ENCODE assay signal across 8 cellular contexts in the genomic region with DNA sequence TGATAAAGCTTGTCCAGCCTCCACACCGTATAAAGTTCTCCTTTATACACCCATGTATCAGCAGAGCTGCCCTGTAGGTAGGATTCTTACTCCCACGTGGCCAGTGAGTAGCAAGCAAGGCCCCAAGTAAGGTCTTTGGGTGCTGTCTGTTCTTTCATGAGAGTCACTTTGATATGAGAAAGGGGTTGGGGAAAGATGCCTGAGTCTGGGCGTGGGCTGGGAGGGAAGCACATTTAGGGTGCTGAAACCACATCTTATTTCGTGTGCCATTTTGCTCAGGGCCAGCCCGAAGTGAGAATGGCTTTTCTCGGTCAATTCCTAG. TPM values are rescaled to one million over a fixed set of nuclear protein-coding genes. Genes with fewer than 3 reads are reported as not detected.
DNase-seq lines count a peak whose midpoint lies in the region; ATAC-seq and TF ChIP-seq lines count a peak whose summit lies in the region.

No MANE protein-coding gene starts in this region.

- peaks cover 30% of the 10 kb centered on the region for H3K4me1 ChIP-seq in CD8-positive, alpha-beta T cell (ENCODE audit: insufficient read depth, low read length)
- H3K4me1 ChIP-seq in psoas muscle, result no peaks in the 10 kb centered on the region

- ATAC-seq in CD8-positive, alpha-beta T cell, result no peak
- no peak for ATAC-seq in psoas muscle

- H3K4me3 ChIP-seq in CD8-positive, alpha-beta T cell (ENCODE audit: low read depth, low read length), result peak overlapping the region; percentile 78
- H3K4me3 ChIP-seq in dorsolateral prefrontal cortex, result peak overlapping the region in 56 of 59 donors; percentile 35 to 75 (median 59)
- peak overlapping the region; percentile 71 for H3K4me3 ChIP-seq in psoas muscle
- no peak overlapping the region for H3K4me3 ChIP-seq in lower leg skin (ENCODE audit: low read depth, poor library complexity, severe bottlenecking)

- H3K27ac Mint-ChIP-seq in CD8-positive, alpha-beta T cell, result peak overlapping the region; percentile 89

- WGBS in psoas muscle, 3 donors, result 39 to 40% (median 40%) methylated on average over 6 of the region's 6 CpGs
- WGBS in lower leg skin, 2 donors, result 38 to 43% methylated on average over 6 of the region's 6 CpGs

- H3K4me3 Mint-ChIP-seq in CD8-positive, alpha-beta T cell, result peak overlapping the region; percentile 92

- no peaks in the 10 kb centered on the region for H3K27me3 Mint-ChIP-seq in CD8-positive, alpha-beta T cell (ENCODE audit: low read depth)

- no peaks in the 10 kb centered on the region for H3K27me3 ChIP-seq in CD8-positive, alpha-beta T cell (ENCODE audit: insufficient read depth, low read length)
- peaks cover 0 to 48% (median 10%) of the 10 kb centered on the region in 45 donors for H3K27me3 ChIP-seq in dorsolateral prefrontal cortex
- peaks cover 0 to 61% (median 20%) of the 10 kb centered on the region in 3 donors for H3K27me3 ChIP-seq in psoas muscle (ENCODE audit: insufficient read depth in 3 of 3, low read length in 2 of 3)

- no peak for DNase-seq in CD8-positive, alpha-beta T cell
- DNase-seq in NAMALWA (ENCODE audit: low spot score), result peak; percentile 61
- DNase-seq in dorsolateral prefrontal cortex, result no peak
- no peak for DNase-seq in psoas muscle
- no peak for DNase-seq in A172 (ENCODE audit: low spot score)
- DNase-seq in lower leg skin (ENCODE audit: low spot score in 2 of 2), result no peak
- DNase-seq in NCI-H526 (lab: John Stamatoyannopoulos, UW), result no peak
- no peak for DNase-seq in NCI-H128 (lab: John Stamatoyannopoulos, UW; ENCODE audit: unreplicated experiment)

- no peak for TF ChIP-seq CTCF in CD8-positive, alpha-beta T cell (IDR thresholded peaks at IDR 0.05)
- no peak for TF ChIP-seq CTCF in dorsolateral prefrontal cortex (IDR thresholded peaks at IDR 0.05 in 54 of 56, conservative IDR thresholded peaks at IDR 0.05 in 2 of 56; ENCODE audit: low read depth in 1 of 56, partially characterized antibody in 56 of 56)
- no peak for TF ChIP-seq CTCF in psoas muscle (IDR thresholded peaks at IDR 0.05)
- TF ChIP-seq CTCF in lower leg skin (IDR thresholded peaks at IDR 0.05), result no peak

- H3K9me3 Mint-ChIP-seq in CD8-positive, alpha-beta T cell, result no peaks in the 10 kb centered on the region

- POLR2A ChIA-PET in CD8-positive, alpha-beta T cell (lab: Charles Lee), result interaction anchor here (1.2 to 7.6 kb wide), 4 partner anchors 10 to 83 kb away, joined by 8 to 51 read pairs (median 15); a partner anchor contains a TSS

- peak overlapping the region; percentile 31 for H3K27ac ChIP-seq in CD8-positive, alpha-beta T cell (ENCODE audit: low read depth, low read length)
- H3K27ac ChIP-seq in dorsolateral prefrontal cortex (peak overlapping the region in 6 of 59 donors; percentile 28 to 75 (median 60)), psoas muscle (no peak overlapping the region)

- no peaks in the 10 kb centered on the region for H3K36me3 ChIP-seq in CD8-positive, alpha-beta T cell (ENCODE audit: insufficient read depth, low read length)
- H3K36me3 ChIP-seq in psoas muscle (ENCODE audit: insufficient read depth in 1 of 2, low read depth in 1 of 2), result no peaks in the 10 kb centered on the region

- intact Hi-C loops in CD8-positive, alpha-beta T cell (cut with DNase I, micrococcal nuclease), result loop anchor here in 1 of 2 experiments (1.0 to 5.0 kb wide), 3 partner anchors 11 to 117 kb away; a partner anchor contains a TSS
- intact Hi-C loops in dorsolateral prefrontal cortex (cut with DNase I) (loop anchor here in 1 of 2 donors (10.0 kb wide), 1 partner anchor 180 kb away; a partner anchor contains a TSS), psoas muscle (cut with DNase I) (no loop called here), lower leg skin (cut with DNase I; ENCODE audit: low total_unique reads) (no loop called here)

- H3K36me3 Mint-ChIP-seq in CD8-positive, alpha-beta T cell, result peaks cover 33% of the 10 kb centered on the region

- H3K4me1 Mint-ChIP-seq in CD8-positive, alpha-beta T cell (ENCODE audit: low read depth), result peaks cover 45% of the 10 kb centered on the region

- CTCF ChIA-PET in CD8-positive, alpha-beta T cell (lab: Charles Lee), result interaction anchor here (1.2 kb wide), 1 partner anchor 22 kb away, joined by 3 read pairs; no protein-coding TSS in a partner anchor

- TF ChIP-seq POLR2A in lower leg skin (IDR thresholded peaks at IDR 0.05), result no peak

- no peaks in the 10 kb centered on the region for H3K9me3 ChIP-seq in CD8-positive, alpha-beta T cell (ENCODE audit: low read length)
- H3K9me3 ChIP-seq in psoas muscle, result no peaks in the 10 kb centered on the region

RNA-seq across cellular contexts. Expression of a gene that starts 0.4 kb away (rescaled TPM):
- 1 to 10 TPM; 5.6 to 6.6 TPM for total RNA-seq in CD8-positive, alpha-beta T cell
- total RNA-seq in dorsolateral prefrontal cortex, result 1 to 10 TPM in 111 of 120 experiments, under 1 TPM in 9; 0.54 to 6.2 (median 1.9) TPM
- 1 to 10 TPM in 2 of 4 donors, under 1 TPM in 2; 0.42 to 1.2 (median 0.92) TPM for total RNA-seq in psoas muscle
- under 1 TPM; 0.31 to 0.60 (median 0.38) TPM for polyA plus RNA-seq in psoas muscle
- not detected in 2 replicates for total RNA-seq in A172 (2014; rRNA removed; shearing (Covaris generic))
- 1 to 10 TPM in 2 of 4 donors, under 1 TPM in 2; 0.51 to 3.1 (median 1.9) TPM for total RNA-seq in lower leg skin

RNA-seq across cellular contexts. Expression of a gene that starts 10.9 kb away (rescaled TPM):
- total RNA-seq in CD8-positive, alpha-beta T cell, result 1 to 10 TPM; 2.0 to 2.5 TPM
- total RNA-seq in dorsolateral prefrontal cortex (1 to 10 TPM in 57 of 120 experiments, under 1 TPM in 55, not detected in 8; 0.19 to 3.2 (median 1.0) TPM), psoas muscle (under 1 TPM; 0.32 to 0.62 (median 0.51) TPM), lower leg skin (1 to 10 TPM in 2 of 4 donors, under 1 TPM in 2; 0.74 to 3.5 (median 1.8) TPM)
- polyA plus RNA-seq in psoas muscle, result under 1 TPM; 0.30 to 0.43 (median 0.31) TPM
- total RNA-seq in A172 (2014; rRNA removed; shearing (Covaris generic)), result 48.4 and 56.8 TPM in 2 replicates

RNA-seq across cellular contexts. Expression of a gene that starts 19.3 kb away (rescaled TPM):
- total RNA-seq in CD8-positive, alpha-beta T cell, result 100 to 1,000 TPM; 318 to 348 TPM
- 100 to 1,000 TPM in 18 of 120 experiments, 10 to 100 TPM in 102; 76.1 to 117 (median 91.0) TPM for total RNA-seq in dorsolateral prefrontal cortex
- 10 to 100 TPM; 61.1 to 83.1 (median 77.6) TPM for total RNA-seq in psoas muscle
- 10 to 100 TPM; 47.6 to 73.7 (median 69.5) TPM for polyA plus RNA-seq in psoas muscle
- 33.0 and 38.5 TPM in 2 replicates for total RNA-seq in A172 (2014; rRNA removed; shearing (Covaris generic))
- total RNA-seq in lower leg skin, result 10 to 100 TPM; 73.4 to 94.0 (median 87.5) TPM

RNA-seq across cellular contexts. Expression of a gene that starts 58.7 kb away (rescaled TPM):
- total RNA-seq in CD8-positive, alpha-beta T cell, result 10 to 100 TPM; 51.9 to 58.0 TPM
- total RNA-seq in dorsolateral prefrontal cortex, result 100 to 1,000 TPM in 47 of 120 experiments, 10 to 100 TPM in 73; 71.3 to 116 (median 96.1) TPM
- total RNA-seq in psoas muscle, result 10 to 100 TPM; 44.0 to 61.0 (median 56.5) TPM
- 10 to 100 TPM; 36.8 to 91.6 (median 80.5) TPM for polyA plus RNA-seq in psoas muscle
- 118 and 119 TPM in 2 replicates for total RNA-seq in A172 (2014; rRNA removed; shearing (Covaris generic))
- 100 to 1,000 TPM in 1 of 4 donors, 10 to 100 TPM in 3; 86.1 to 115 (median 96.2) TPM for total RNA-seq in lower leg skin

RNA-seq across cellular contexts. Expression of a gene that starts 58.9 kb away (rescaled TPM):
- total RNA-seq in CD8-positive, alpha-beta T cell, result 10 to 100 TPM; 44.7 to 49.6 TPM
- total RNA-seq in dorsolateral prefrontal cortex (10 to 100 TPM; 33.5 to 77.9 (median 59.2) TPM), psoas muscle (10 to 100 TPM; 23.1 to 33.0 (median 28.3) TPM), lower leg skin (10 to 100 TPM; 49.5 to 76.2 (median 60.4) TPM)
- polyA plus RNA-seq in psoas muscle, result 10 to 100 TPM; 18.1 to 39.9 (median 21.2) TPM
- 35.0 and 37.8 TPM in 2 replicates for total RNA-seq in A172 (2014; rRNA removed; shearing (Covaris generic))

Comparison
In these comparisons a context has a peak if more than half of its experiments do, and no peak if none do; other contexts are left out.
1. RNA of a gene that starts 10.9 kb away (total RNA-seq): 48.4 to 56.8 TPM in A172; 0.74 to 3.5 TPM in lower leg skin, 2.0 to 2.5 TPM in CD8-positive, alpha-beta T cell, 0.19 to 3.2 TPM in dorsolateral prefrontal cortex and 0.32 to 0.62 TPM in psoas muscle; every median in the first group is over 10 times any median in the second.